In the genomic region with DNA sequence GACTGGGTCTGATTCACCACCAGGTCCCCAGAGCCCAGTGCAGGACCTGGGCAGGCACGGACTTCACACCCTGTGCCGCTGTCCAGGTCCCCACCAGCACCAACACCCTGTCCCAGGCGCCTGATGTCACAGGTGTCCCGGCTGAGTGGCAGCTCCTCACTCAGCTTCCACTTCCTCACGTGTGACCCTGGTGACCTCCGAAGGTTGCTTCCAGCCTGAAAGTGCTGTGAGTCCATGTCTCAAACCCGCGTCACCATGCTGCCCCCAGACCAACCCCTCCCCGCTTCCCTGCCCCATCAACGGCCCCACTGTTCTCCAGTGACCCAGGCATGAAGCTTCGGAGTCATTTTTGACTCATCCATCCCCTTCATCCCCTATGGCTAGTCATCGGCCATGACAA, we compare ENCODE assay signal across 32 cellular contexts. TPM values are rescaled to one million over a fixed set of nuclear protein-coding genes. Genes with fewer than 3 reads are reported as not detected.
DNase-seq lines count a peak whose midpoint lies in the region; ATAC-seq lines count a peak whose summit lies in the region.
"Had no signal": no experiment of that assay in that cellular context is flagged by ENCODE, and none has a peak within 500 bp of the region (broad histone marks: within the 10 kb centered on the region; RNA-seq: fewer than 3 reads in every experiment).

No MANE protein-coding gene starts in this region.

- no peak overlapping the region for H3K4me3 ChIP-seq in BLaER1
- H3K4me3 ChIP-seq: adrenal gland, PC-9, skin epidermis, testis had no signal

- POLR2A ChIA-PET in activated CD4-positive, alpha-beta T cell treated with anti-CD3 and anti-CD28 coated beads for 36 hours (lab: Charles Lee), result no interaction called here

- H3K27me3 Mint-ChIP-seq in activated CD4-positive, alpha-beta T cell treated with anti-CD3 and anti-CD28 coated beads for 36 hours, result no peaks in the 10 kb centered on the region
- H3K27me3 Mint-ChIP-seq: activated CD4-positive, alpha-beta memory T cell treated with anti-CD3 and anti-CD28 coated beads for 36 hours; B cell; CD8-positive, alpha-beta memory T cell; naive thymus-derived CD8-positive, alpha-beta T cell had no signal

- no peaks in the 10 kb centered on the region for H3K9me3 Mint-ChIP-seq in activated CD4-positive, alpha-beta T cell treated with anti-CD3 and anti-CD28 coated beads for 36 hours (ENCODE audit: low read depth)
- H3K9me3 Mint-ChIP-seq: activated CD4-positive, alpha-beta memory T cell treated with anti-CD3 and anti-CD28 coated beads for 36 hours; activated T-cell treated with anti-CD3 and anti-CD28 coated beads, Interleukin-2, amount 50 U/mL, for 72 hours; CD8-positive, alpha-beta memory T cell; naive thymus-derived CD8-positive, alpha-beta T cell; stimulated activated memory B cell treated with anti-CD40 and anti-IgM and Interleukin-4, amounts not matched to agents 10 μg/mL and 1 μg/mL and 100 μg/mL, for 72 hours had no signal

- peaks cover 61% of the 10 kb centered on the region for H3K4me1 ChIP-seq in BLaER1

- H4K20me1 ChIP-seq in BLaER1, result no peaks in the 10 kb centered on the region

- no peak overlapping the region for H3K27ac ChIP-seq in BLaER1
- H3K27ac ChIP-seq: adrenal gland, PC-9 had no signal

- no peaks in the 10 kb centered on the region for H3K36me3 ChIP-seq in BLaER1
- H3K36me3 ChIP-seq: adrenal gland had no signal

- no peaks in the 10 kb centered on the region for H3K27me3 ChIP-seq in BLaER1
- H3K27me3 ChIP-seq: adrenal gland, testis had no signal

- intact Hi-C loops in activated CD4-positive, alpha-beta T cell treated with anti-CD3 and anti-CD28 coated beads for 36 hours (cut with DNase I, micrococcal nuclease), result no loop called here

- H3K9ac ChIP-seq in BLaER1, result no peak overlapping the region

- no peaks in the 10 kb centered on the region for H3K9me3 ChIP-seq in BLaER1
- H3K9me3 ChIP-seq: adrenal gland, testis had no signal

- no peaks in the 10 kb centered on the region for H3K36me3 Mint-ChIP-seq in activated CD4-positive, alpha-beta T cell treated with anti-CD3 and anti-CD28 coated beads for 36 hours (ENCODE audit: low read depth)
- H3K36me3 Mint-ChIP-seq: activated CD4-positive, alpha-beta memory T cell treated with anti-CD3 and anti-CD28 coated beads for 36 hours; CD8-positive, alpha-beta memory T cell; stimulated activated memory B cell treated with anti-CD40 and anti-IgM and Interleukin-4, amounts not matched to agents 10 μg/mL and 1 μg/mL and 100 μg/mL, for 72 hours had no signal

- DNase-seq in RPMI8226, result peak; percentile 25
- peak; percentile 53 for DNase-seq in foreskin melanocyte
- DNase-seq in pons (ENCODE audit: low spot score), result peak; percentile 48
- no peak for DNase-seq in medulla oblongata (ENCODE audit: extremely low spot score)
- no peak for DNase-seq in NCI-H446 treated with DMSO at 0.1 percent for 48 hours (lab: John Stamatoyannopoulos, UW)
- no peak for DNase-seq in activated CD4-positive, alpha-beta T cell treated with anti-CD3 and anti-CD28 coated beads for 36 hours
- DNase-seq: activated CD4-positive, alpha-beta memory T cell treated with anti-CD3 and anti-CD28 coated beads for 36 hours; activated CD4-positive, CD25-positive, alpha-beta regulatory T cell treated with anti-CD3 and anti-CD28 coated beads, Interleukin-2, amount 50 U/mL, for 72 hours; activated naive CD4-positive, alpha-beta T cell treated with Interleukin-2 at 50 U/mL for 16 hours; activated T-cell treated with anti-CD3 and anti-CD28 coated beads, Interleukin-2, amount 50 U/mL, for 72 hours; adrenal gland; CD8-positive, alpha-beta memory T cell; effector memory CD4-positive, alpha-beta T cell; EL; Karpas-422; naive thymus-derived CD8-positive, alpha-beta T cell; NCI-H1417; NCI-H2029 treated with DMSO at 0.1 percent for 48 hours; NCI-H526; PC-9; SHP77 treated with DMSO at 0.1 percent for 48 hours; T-helper 2 cell; testis had no signal

- H3K4me3 Mint-ChIP-seq in activated CD4-positive, alpha-beta T cell treated with anti-CD3 and anti-CD28 coated beads for 36 hours, result no peak overlapping the region
- H3K4me3 Mint-ChIP-seq: activated CD4-positive, alpha-beta memory T cell treated with anti-CD3 and anti-CD28 coated beads for 36 hours; activated T-cell treated with anti-CD3 and anti-CD28 coated beads, Interleukin-2, amount 50 U/mL, for 72 hours; B cell; CD8-positive, alpha-beta memory T cell; naive thymus-derived CD8-positive, alpha-beta T cell; stimulated activated memory B cell treated with anti-CD40 and anti-IgM and Interleukin-4, amounts not matched to agents 10 μg/mL and 1 μg/mL and 100 μg/mL, for 72 hours had no signal

- peak overlapping the region; percentile 73 for H3K4me2 ChIP-seq in BLaER1
- H3K4me2 ChIP-seq: PC-9 had no signal

- H3K4me1 Mint-ChIP-seq in activated CD4-positive, alpha-beta T cell treated with anti-CD3 and anti-CD28 coated beads for 36 hours, result no peaks in the 10 kb centered on the region
- H3K4me1 Mint-ChIP-seq: B cell had no signal

- CTCF ChIA-PET in activated CD4-positive, alpha-beta T cell treated with anti-CD3 and anti-CD28 coated beads for 36 hours (lab: Charles Lee), result interaction anchor here (0.6 kb wide), 1 partner anchor 9 kb away, joined by 3 read pairs; no protein-coding TSS in a partner anchor

- ATAC-seq in activated CD4-positive, alpha-beta T cell treated with anti-CD3 and anti-CD28 coated beads for 36 hours, result no peak
- ATAC-seq: activated T-cell treated with anti-CD3 and anti-CD28 coated beads, Interleukin-2, amount 50 U/mL, for 72 hours; naive thymus-derived CD8-positive, alpha-beta T cell; stimulated activated memory B cell treated with anti-CD40 and anti-IgM and Interleukin-4, amounts not matched to agents 10 μg/mL and 1 μg/mL and 100 μg/mL, for 72 hours had no signal

- H3K27ac Mint-ChIP-seq in activated CD4-positive, alpha-beta T cell treated with anti-CD3 and anti-CD28 coated beads for 36 hours, result no peak overlapping the region
- H3K27ac Mint-ChIP-seq: activated CD4-positive, alpha-beta memory T cell treated with anti-CD3 and anti-CD28 coated beads for 36 hours; activated T-cell treated with anti-CD3 and anti-CD28 coated beads, Interleukin-2, amount 50 U/mL, for 72 hours; B cell; stimulated activated memory B cell treated with anti-CD40 and anti-IgM and Interleukin-4, amounts not matched to agents 10 μg/mL and 1 μg/mL and 100 μg/mL, for 72 hours had no signal

RNA-seq across cellular contexts. Expression of a gene that starts 25.7 kb away (rescaled TPM):
- 10 to 100 TPM; 14.9 to 17.2 TPM for total RNA-seq in activated CD4-positive, alpha-beta T cell treated with anti-CD3 and anti-CD28 coated beads for 36 hours

RNA-seq across cellular contexts. Expression of a gene that starts 47.1 kb away (rescaled TPM):
- total RNA-seq in activated CD4-positive, alpha-beta T cell treated with anti-CD3 and anti-CD28 coated beads for 36 hours, result not detected
- total RNA-seq: activated CD4-positive, alpha-beta memory T cell treated with anti-CD3 and anti-CD28 coated beads for 36 hours; activated T-cell treated with anti-CD3 and anti-CD28 coated beads, Interleukin-2, amount 50 U/mL, for 72 hours; B cell; CD8-positive, alpha-beta memory T cell; epithelial cell of proximal tubule; mononuclear cell; naive thymus-derived CD8-positive, alpha-beta T cell; osteocyte; PC-9; renal cortical epithelial cell had no signal

RNA-seq across cellular contexts. Expression of a gene that starts 52.5 kb away (rescaled TPM):
- not detected for total RNA-seq in activated CD4-positive, alpha-beta T cell treated with anti-CD3 and anti-CD28 coated beads for 36 hours
- total RNA-seq: activated T-cell treated with anti-CD3 and anti-CD28 coated beads, Interleukin-2, amount 50 U/mL, for 72 hours; B cell; liver; mononuclear cell; naive thymus-derived CD8-positive, alpha-beta T cell; osteocyte; PC-9; renal cortical epithelial cell had no signal

Comparison
In these comparisons a context has a peak if more than half of its experiments do, and no peak if none do; other contexts are left out.
1. DNase-seq: peak in RPMI8226 (single experiment), foreskin melanocyte (single experiment) and pons (single experiment); none in medulla oblongata (single experiment), NCI-H446 treated with DMSO at 0.1 percent for 48 hours (single experiment) and activated CD4-positive, alpha-beta T cell treated with anti-CD3 and anti-CD28 coated beads for 36 hours (single experiment).